10 cellular contexts compared by ENCODE assay signal in the genomic region with DNA sequence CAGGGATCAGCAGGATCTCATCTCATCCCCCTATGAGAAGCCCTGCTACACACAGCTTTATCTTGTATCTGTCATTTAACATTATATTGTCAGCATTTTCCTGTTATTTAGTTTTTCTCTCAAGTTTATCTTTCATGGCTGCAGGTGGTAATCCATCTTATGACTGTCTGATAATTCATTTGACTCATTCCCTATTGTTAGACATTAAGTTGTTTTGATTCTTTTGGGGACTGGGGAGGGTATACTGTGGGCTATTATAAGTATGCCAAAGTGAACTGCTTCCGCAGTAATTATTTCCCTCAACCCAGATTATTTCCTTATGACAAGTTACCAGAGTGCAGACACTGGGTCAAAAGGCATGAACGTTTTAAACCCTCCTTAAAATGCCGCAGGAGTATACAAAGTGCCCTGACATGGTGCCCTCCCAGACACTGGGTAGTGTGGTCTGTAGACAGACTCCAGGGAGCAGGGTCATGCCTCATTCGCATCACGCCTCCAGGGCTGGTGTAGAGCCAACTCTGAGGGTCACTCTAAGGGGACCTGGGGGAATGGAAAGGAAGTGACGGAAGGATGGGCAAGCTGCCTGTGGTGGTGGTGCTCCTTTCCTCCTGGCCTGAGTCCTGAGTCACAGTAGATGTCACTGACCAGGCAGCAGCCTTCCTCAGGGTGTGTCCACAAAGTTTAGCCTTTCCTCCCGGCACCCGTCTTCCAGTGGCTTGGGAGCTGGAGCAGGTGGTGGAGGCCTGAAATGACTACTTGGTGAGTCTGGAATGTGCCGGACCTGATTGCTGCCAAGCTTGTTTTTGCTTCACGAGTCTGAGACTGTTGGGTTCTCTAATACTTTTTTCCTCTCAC. TPM values are rescaled to one million over a fixed set of nuclear protein-coding genes. Genes with fewer than 3 reads are reported as not detected.
DNase-seq lines count a peak whose midpoint lies in the region; ATAC-seq, FAIRE-seq and TF ChIP-seq lines count a peak whose summit lies in the region.
"Had no signal": no experiment of that assay in that cellular context is flagged by ENCODE, and none has a peak within 500 bp of the region (broad histone marks: within the 10 kb centered on the region; RNA-seq: fewer than 3 reads in every experiment).

No MANE protein-coding gene starts in this region.

- H3K27ac Mint-ChIP-seq in endodermal cell = no peak overlapping the region
- no peak overlapping the region for H3K27ac Mint-ChIP-seq in T-helper 2 cell treated with Interferon-gamma antibody and Interleukin-4, amounts not matched to agents 5 μg/mL and 100 μg/mL, for 36 hours
- no peak overlapping the region for H3K27ac Mint-ChIP-seq in CD4-positive, alpha-beta T cell

- no peak for FAIRE-seq in A549 (lab: Jason Lieb, UNC)
- FAIRE-seq: keratinocyte had no signal

- no peak for DNase-seq in A549 (ENCODE audit: low read depth in 1 of 2, low spot score in 1 of 2)
- DNase-seq in HS-27A (ENCODE audit: low read depth) = peak; percentile 62
- DNase-seq in endodermal cell = peak; percentile 43
- no peak for DNase-seq in T-helper 2 cell treated with Interferon-gamma antibody and Interleukin-4, amounts not matched to agents 5 μg/mL and 100 μg/mL, for 36 hours (ENCODE audit: low spot score)
- DNase-seq in T-helper 1 cell = no peak
- no peak for DNase-seq in CD4-positive, alpha-beta T cell
- DNase-seq: stimulated activated CD4-positive, alpha-beta T cell treated with anti-CD3 and anti-CD28 coated beads, Interleukin-2, amount 100 ng/mL, for 24 hours had no signal

- H3K4me3 ChIP-seq in A549 = no peak overlapping the region
- no peak overlapping the region for H3K4me3 ChIP-seq in endodermal cell (ENCODE audit: low read length)
- peak overlapping the region in 1 of 2 donors; percentile 33 for H3K4me3 ChIP-seq in mucosa of rectum (ENCODE audit: low read length in 2 of 2)

- no peak overlapping the region for H3K4me2 ChIP-seq in A549

- no peak for TF ChIP-seq EP300 in A549 (IDR thresholded peaks at IDR 0.05)

- TF ChIP-seq CTCF in A549 (IDR thresholded peaks at IDR 0.05) (no peak), endodermal cell (conservative IDR thresholded peaks at IDR 0.05) (no peak)
- TF ChIP-seq CTCF in CD4-positive, alpha-beta T cell (IDR thresholded peaks at IDR 0.05) = no peak

- 65% methylated on average over 10 of the region's 10 CpGs for WGBS in A549 (ENCODE audit: missing lambda C conversion rate)
- 92 to 100% methylated on average over 1 to 10 of the region's 10 CpGs for WGBS in endodermal cell (ENCODE audit: insufficient coverage in 1 of 2, insufficient read length in 1 of 2), 2 experiments

- H3K27ac ChIP-seq in A549 = no peak overlapping the region
- no peak overlapping the region for H3K27ac ChIP-seq in endodermal cell (ENCODE audit: low read depth, low read length)
- H3K27ac ChIP-seq in mucosa of rectum (ENCODE audit: low read depth in 2 of 2, low read length in 2 of 2) = peak overlapping the region; percentile 82 to 89
- H3K27ac ChIP-seq in CD4-positive, alpha-beta T cell (ENCODE audit: low read depth, low read length) = no peak overlapping the region

- H3K9me3 Mint-ChIP-seq in endodermal cell = no peaks in the 10 kb centered on the region
- no peaks in the 10 kb centered on the region for H3K9me3 Mint-ChIP-seq in T-helper 2 cell treated with Interferon-gamma antibody and Interleukin-4, amounts not matched to agents 5 μg/mL and 100 μg/mL, for 36 hours
- no peaks in the 10 kb centered on the region for H3K9me3 Mint-ChIP-seq in CD4-positive, alpha-beta T cell

- H3K9me3 ChIP-seq in A549 (no peaks in the 10 kb centered on the region), endodermal cell (ENCODE audit: control insufficient read depth, low read length) (no peaks in the 10 kb centered on the region), mucosa of rectum (ENCODE audit: control insufficient read depth in 2 of 2, low read length in 2 of 2) (no peaks in the 10 kb centered on the region)
- H3K9me3 ChIP-seq in CD4-positive, alpha-beta T cell (ENCODE audit: control insufficient read depth, low read length) = no peaks in the 10 kb centered on the region

- H3K4me1 ChIP-seq in A549 (no peaks in the 10 kb centered on the region), endodermal cell (ENCODE audit: control insufficient read depth, insufficient read depth, low read length) (no peaks in the 10 kb centered on the region), mucosa of rectum (ENCODE audit: control insufficient read depth in 2 of 2, insufficient read depth in 2 of 2, low read length in 2 of 2) (peaks cover 44 to 51% of the 10 kb centered on the region in 2 donors)

- peaks cover 17% of the 10 kb centered on the region for H3K4me1 Mint-ChIP-seq in endodermal cell
- peaks cover 15% of the 10 kb centered on the region for H3K4me1 Mint-ChIP-seq in T-helper 2 cell treated with Interferon-gamma antibody and Interleukin-4, amounts not matched to agents 5 μg/mL and 100 μg/mL, for 36 hours (ENCODE audit: low read depth)
- H3K4me1 Mint-ChIP-seq in CD4-positive, alpha-beta T cell (ENCODE audit: low read depth) = peaks cover 17% of the 10 kb centered on the region

- CTCF ChIA-PET in A549 (lab: Yijun Ruan, JAX) = interaction anchor here (0.6 to 1.1 kb wide), 4 partner anchors 12 to 140 kb away, joined by 3 to 5 read pairs (median 3); no protein-coding TSS in a partner anchor
- CTCF ChIA-PET in CD4-positive, alpha-beta T cell (lab: Charles Lee) = no interaction called here

- no peak for TF ChIP-seq POLR2A in A549 (IDR thresholded peaks at IDR 0.05; ENCODE audit: low read length)

- H3K36me3 ChIP-seq in endodermal cell (ENCODE audit: control insufficient read depth, insufficient read depth, low read length) = no peaks in the 10 kb centered on the region
- H3K36me3 ChIP-seq in mucosa of rectum (ENCODE audit: control insufficient read depth in 2 of 2, insufficient read depth in 2 of 2, low read length in 2 of 2) = peaks cover 0 to 6% of the 10 kb centered on the region in 2 donors

- H3K27me3 ChIP-seq in endodermal cell (ENCODE audit: control insufficient read depth, insufficient read depth, low read length, poor library complexity, severe bottlenecking) (no peaks in the 10 kb centered on the region), mucosa of rectum (ENCODE audit: control insufficient read depth in 2 of 2, insufficient read depth in 2 of 2, low read length in 2 of 2) (no peaks in the 10 kb centered on the region)
- no peaks in the 10 kb centered on the region for H3K27me3 ChIP-seq in CD4-positive, alpha-beta T cell (ENCODE audit: control insufficient read depth, insufficient read depth, low read length)

- no peaks in the 10 kb centered on the region for H3K27me3 Mint-ChIP-seq in endodermal cell (ENCODE audit: insufficient read depth)
- no peaks in the 10 kb centered on the region for H3K27me3 Mint-ChIP-seq in T-helper 2 cell treated with Interferon-gamma antibody and Interleukin-4, amounts not matched to agents 5 μg/mL and 100 μg/mL, for 36 hours (ENCODE audit: low read depth)
- no peaks in the 10 kb centered on the region for H3K27me3 Mint-ChIP-seq in CD4-positive, alpha-beta T cell

- no peak for TF ChIP-seq RAD21 in A549 (conservative IDR thresholded peaks at IDR 0.05 in 1 of 2, IDR thresholded peaks at IDR 0.05 in 1 of 2)

- peaks cover 6% of the 10 kb centered on the region for H3K36me3 Mint-ChIP-seq in endodermal cell (ENCODE audit: low read depth)
- peaks cover 1% of the 10 kb centered on the region for H3K36me3 Mint-ChIP-seq in T-helper 2 cell treated with Interferon-gamma antibody and Interleukin-4, amounts not matched to agents 5 μg/mL and 100 μg/mL, for 36 hours (ENCODE audit: low read depth)
- H3K36me3 Mint-ChIP-seq in CD4-positive, alpha-beta T cell (ENCODE audit: low read depth) = no peaks in the 10 kb centered on the region

- POLR2A ChIA-PET in A549 (lab: Yijun Ruan, JAX) = no interaction called here
- POLR2A ChIA-PET in CD4-positive, alpha-beta T cell (lab: Charles Lee) = no interaction called here

- H3K9ac ChIP-seq in endodermal cell (ENCODE audit: extremely low read depth, low read length, poor library complexity, severe bottlenecking) (no peak overlapping the region), mucosa of rectum (ENCODE audit: low read depth in 1 of 2, low read length in 2 of 2) (peak overlapping the region; percentile 52 to 60)

- peak; percentile 47 to 52; a peak in 4 of 6 replicates for ATAC-seq in A549
- ATAC-seq in GM19023 (IDR thresholded peaks at IDR 0.05; ENCODE audit: unreplicated experiment) = no peak
- ATAC-seq in CD4-positive, alpha-beta T cell (ENCODE audit: poor library complexity) = no peak

- H3K4me3 Mint-ChIP-seq in endodermal cell = no peak overlapping the region
- H3K4me3 Mint-ChIP-seq in T-helper 2 cell treated with Interferon-gamma antibody and Interleukin-4, amounts not matched to agents 5 μg/mL and 100 μg/mL, for 36 hours = no peak overlapping the region
- no peak overlapping the region for H3K4me3 Mint-ChIP-seq in CD4-positive, alpha-beta T cell

- intact Hi-C loops in CD4-positive, alpha-beta T cell (cut with DNase I, micrococcal nuclease) = no loop called here

TF ChIP-seq in A549, 52 proteins besides CTCF, POLR2A, EP300 and RAD21:
- TF ChIP-seq, protein P1, sequence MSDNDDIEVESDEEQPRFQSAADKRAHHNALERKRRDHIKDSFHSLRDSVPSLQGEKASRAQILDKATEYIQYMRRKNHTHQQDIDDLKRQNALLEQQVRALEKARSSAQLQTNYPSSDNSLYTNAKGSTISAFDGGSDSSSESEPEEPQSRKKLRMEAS (IDR thresholded peaks at IDR 0.05) = no peak
- TF ChIP-seq TP53 (CRISPR knock-in tag; IDR thresholded peaks at IDR 0.05) (no peak), SREBF2 (IDR thresholded peaks at IDR 0.05) (no peak)

RNA-seq across cellular contexts. Expression of gene GPR160, which starts 11.6 kb away (rescaled TPM):
- polyA plus RNA-seq in A549 (2011; rRNA removed) (4.5 and 6.3 TPM in 2 replicates), A549 (2017; fragmentation: RNase III; extraction: RNeasy Plus Mini Kit Qiagen cat#74134 plus additional on column Dnase treatment) (2.0 TPM in 3 replicates)
- 1.1 and 1.6 TPM in 2 replicates for polyA plus RNA-seq in A549 (2012; cell fraction: cytosol; rRNA removed)
- 0.48 and 0.49 TPM in 2 replicates for polyA plus RNA-seq in A549 (2012; cell fraction: nucleus; rRNA removed)
- polyA minus RNA-seq in A549 (2011; rRNA and poly(A)+ RNA removed) = 0.54 and 0.79 TPM in 2 replicates
- total RNA-seq in endodermal cell = 1 to 10 TPM; 6.9 to 8.6 TPM
- polyA plus RNA-seq in endodermal cell (2013, experiment 1 of 2) = 2.1 TPM
- polyA plus RNA-seq in endodermal cell (2013, experiment 2 of 2) = 1.1 TPM
- 1 to 10 TPM; 5.7 TPM for total RNA-seq in CD4-positive, alpha-beta T cell

Comparison
In these comparisons a context has a peak if more than half of its experiments do, and no peak if none do; other contexts are left out.
1. ATAC-seq: peak in A549 (2 of 2); none in GM19023 (single experiment) and CD4-positive, alpha-beta T cell (single experiment).
2. DNase-seq: peak in HS-27A (single experiment) and endodermal cell (single experiment); none in A549 (0 of 2), T-helper 2 cell treated with Interferon-gamma antibody and Interleukin-4, amounts not matched to agents 5 μg/mL and 100 μg/mL, for 36 hours (single experiment), T-helper 1 cell (0 of 5) and CD4-positive, alpha-beta T cell (0 of 10).
3. H3K27ac ChIP-seq: peak in mucosa of rectum (2 of 2); none in A549 (0 of 2), endodermal cell (single experiment) and CD4-positive, alpha-beta T cell (single experiment).